In genomic region chr7:1027285-1028043, GRCh38 we compare ENCODE assay signal across 1 cellular context.
TF ChIP-seq lines count a peak whose summit lies in the region.

No MANE protein-coding gene starts in this region.

TF ChIP-seq in GM23338, 12 proteins besides CTCF, POLR2A, EP300 and RAD21:
- TF ChIP-seq, protein P1, sequence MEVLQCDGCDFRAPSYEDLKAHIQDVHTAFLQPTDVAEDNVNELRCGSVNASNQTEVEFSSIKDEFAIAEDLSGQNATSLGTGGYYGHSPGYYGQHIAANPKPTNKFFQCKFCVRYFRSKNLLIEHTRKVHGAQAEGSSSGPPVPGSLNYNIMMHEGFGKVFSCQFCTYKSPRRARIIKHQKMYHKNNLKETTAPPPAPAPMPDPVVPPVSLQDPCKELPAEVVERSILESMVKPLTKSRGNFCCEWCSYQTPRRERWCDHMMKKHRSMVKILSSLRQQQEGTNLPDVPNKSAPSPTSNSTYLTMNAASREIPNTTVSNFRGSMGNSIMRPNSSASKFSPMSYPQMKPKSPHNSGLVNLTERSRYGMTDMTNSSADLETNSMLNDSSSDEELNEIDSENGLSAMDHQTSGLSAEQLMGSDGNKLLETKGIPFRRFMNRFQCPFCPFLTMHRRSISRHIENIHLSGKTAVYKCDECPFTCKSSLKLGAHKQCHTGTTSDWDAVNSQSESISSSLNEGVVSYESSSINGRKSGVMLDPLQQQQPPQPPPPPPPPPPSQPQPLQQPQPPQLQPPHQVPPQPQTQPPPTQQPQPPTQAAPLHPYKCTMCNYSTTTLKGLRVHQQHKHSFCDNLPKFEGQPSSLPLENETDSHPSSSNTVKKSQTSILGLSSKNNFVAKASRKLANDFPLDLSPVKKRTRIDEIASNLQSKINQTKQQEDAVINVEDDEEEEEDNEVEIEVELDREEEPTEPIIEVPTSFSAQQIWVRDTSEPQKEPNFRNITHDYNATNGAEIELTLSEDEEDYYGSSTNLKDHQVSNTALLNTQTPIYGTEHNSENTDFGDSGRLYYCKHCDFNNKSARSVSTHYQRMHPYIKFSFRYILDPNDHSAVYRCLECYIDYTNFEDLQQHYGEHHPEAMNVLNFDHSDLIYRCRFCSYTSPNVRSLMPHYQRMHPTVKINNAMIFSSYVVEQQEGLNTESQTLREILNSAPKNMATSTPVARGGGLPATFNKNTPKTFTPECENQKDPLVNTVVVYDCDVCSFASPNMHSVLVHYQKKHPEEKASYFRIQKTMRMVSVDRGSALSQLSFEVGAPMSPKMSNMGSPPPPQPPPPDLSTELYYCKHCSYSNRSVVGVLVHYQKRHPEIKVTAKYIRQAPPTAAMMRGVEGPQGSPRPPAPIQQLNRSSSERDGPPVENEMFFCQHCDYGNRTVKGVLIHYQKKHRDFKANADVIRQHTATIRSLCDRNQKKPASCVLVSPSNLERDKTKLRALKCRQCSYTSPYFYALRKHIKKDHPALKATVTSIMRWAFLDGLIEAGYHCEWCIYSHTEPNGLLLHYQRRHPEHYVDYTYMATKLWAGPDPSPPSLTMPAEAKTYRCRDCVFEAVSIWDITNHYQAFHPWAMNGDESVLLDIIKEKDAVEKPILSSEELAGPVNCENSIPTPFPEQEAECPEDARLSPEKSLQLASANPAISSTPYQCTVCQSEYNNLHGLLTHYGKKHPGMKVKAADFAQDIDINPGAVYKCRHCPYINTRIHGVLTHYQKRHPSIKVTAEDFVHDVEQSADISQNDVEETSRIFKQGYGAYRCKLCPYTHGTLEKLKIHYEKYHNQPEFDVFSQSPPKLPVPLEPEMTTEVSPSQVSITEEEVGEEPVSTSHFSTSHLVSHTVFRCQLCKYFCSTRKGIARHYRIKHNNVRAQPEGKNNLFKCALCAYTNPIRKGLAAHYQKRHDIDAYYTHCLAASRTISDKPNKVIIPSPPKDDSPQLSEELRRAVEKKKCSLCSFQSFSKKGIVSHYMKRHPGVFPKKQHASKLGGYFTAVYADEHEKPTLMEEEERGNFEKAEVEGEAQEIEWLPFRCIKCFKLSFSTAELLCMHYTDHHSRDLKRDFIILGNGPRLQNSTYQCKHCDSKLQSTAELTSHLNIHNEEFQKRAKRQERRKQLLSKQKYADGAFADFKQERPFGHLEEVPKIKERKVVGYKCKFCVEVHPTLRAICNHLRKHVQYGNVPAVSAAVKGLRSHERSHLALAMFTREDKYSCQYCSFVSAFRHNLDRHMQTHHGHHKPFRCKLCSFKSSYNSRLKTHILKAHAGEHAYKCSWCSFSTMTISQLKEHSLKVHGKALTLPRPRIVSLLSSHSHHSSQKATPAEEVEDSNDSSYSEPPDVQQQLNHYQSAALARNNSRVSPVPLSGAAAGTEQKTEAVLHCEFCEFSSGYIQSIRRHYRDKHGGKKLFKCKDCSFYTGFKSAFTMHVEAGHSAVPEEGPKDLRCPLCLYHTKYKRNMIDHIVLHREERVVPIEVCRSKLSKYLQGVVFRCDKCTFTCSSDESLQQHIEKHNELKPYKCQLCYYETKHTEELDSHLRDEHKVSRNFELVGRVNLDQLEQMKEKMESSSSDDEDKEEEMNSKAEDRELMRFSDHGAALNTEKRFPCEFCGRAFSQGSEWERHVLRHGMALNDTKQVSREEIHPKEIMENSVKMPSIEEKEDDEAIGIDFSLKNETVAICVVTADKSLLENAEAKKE (CRISPR knock-in tag; IDR thresholded peaks at IDR 0.05): no peak
- no peak for TF ChIP-seq REST (IDR thresholded peaks at IDR 0.05; ENCODE audit: unreplicated experiment)
- no peak for TF ChIP-seq JUNB (IDR thresholded peaks at IDR 0.05; ENCODE audit: unreplicated experiment)
